Comparison of ENCODE assay signal across 13 cellular contexts in genomic region chr16:28597692-28598261, GRCh38. TPM values are rescaled to one million over a fixed set of nuclear protein-coding genes. Genes with fewer than 3 reads are reported as not detected.
A peak's percentile ranks its signal among the peaks of the same experiment; 100 is the strongest.
DNase-seq lines count a peak whose midpoint lies in the region; ATAC-seq, FAIRE-seq and TF ChIP-seq lines count a peak whose summit lies in the region.
"Had no signal": no experiment of that assay in that cellular context is flagged by ENCODE, and none has a peak within 500 bp of the region (broad histone marks: within the 10 kb centered on the region; RNA-seq: fewer than 3 reads in every experiment).

No MANE protein-coding gene starts in this region.

- no peak overlapping the region for H3K4me3 ChIP-seq in WI38 (ENCODE audit: low read depth, low read length)
- no peak overlapping the region for H3K4me3 ChIP-seq in neural progenitor cell
- no peak overlapping the region for H3K4me3 ChIP-seq in breast epithelium

- no peaks in the 10 kb centered on the region for H3K79me2 ChIP-seq in neural progenitor cell (ENCODE audit: low read depth)

- no peaks in the 10 kb centered on the region for H4K20me1 ChIP-seq in neural progenitor cell (ENCODE audit: low read depth)

- intact Hi-C loops in breast epithelium (cut with DNase I; ENCODE audit: low total_unique reads): no loop called here

- DNase-seq in GM12891 (ENCODE audit: insufficient read length, low spot score) (peak; percentile 41), MV-4-11 (lab: John Stamatoyannopoulos, UW) (peak; percentile 69), neural progenitor cell (ENCODE audit: low spot score) (peak; percentile 50), NCI-H2029 (lab: John Stamatoyannopoulos, UW) (no peak), breast epithelium (ENCODE audit: low spot score in 2 of 2) (no peak)
- no peak for DNase-seq in stimulated activated CD4-positive, alpha-beta T cell treated with anti-CD3 and anti-CD28 coated beads, Interleukin-4, amount 100 ng/mL, for 4 hours
- no peak for DNase-seq in activated T-cell treated with anti-CD3 and anti-CD28 coated beads, Interleukin-2, amount 50 U/mL, for 4 hours
- DNase-seq: activated CD4-positive, CD25-positive, alpha-beta regulatory T cell treated with anti-CD3 and anti-CD28 coated beads, Interleukin-2, amount 50 U/mL, for 72 hours; activated naive CD8-positive, alpha-beta T cell treated with anti-CD3 and anti-CD28 coated beads for 36 hours; GF-D8; naive thymus-derived CD4-positive, alpha-beta T cell had no signal

- no peak for TF ChIP-seq POLR2A in GM12891 (IDR thresholded peaks at IDR 0.05; ENCODE audit: low read depth, low read length)
- TF ChIP-seq POLR2A in breast epithelium (IDR thresholded peaks at IDR 0.05): no peak

- no peaks in the 10 kb centered on the region for H3F3A ChIP-seq in neural progenitor cell (ENCODE audit: low read depth)

- H3K4me1 ChIP-seq in neural progenitor cell: peaks cover 12% of the 10 kb centered on the region
- H3K4me1 ChIP-seq in breast epithelium: no peaks in the 10 kb centered on the region

- no peak for FAIRE-seq in GM12891 (lab: Jason Lieb, UNC)

- H3K27me3 ChIP-seq in neural progenitor cell (peaks cover 4% of the 10 kb centered on the region), breast epithelium (no peaks in the 10 kb centered on the region)

- H3K27me3 Mint-ChIP-seq in neural progenitor cell (ENCODE audit: insufficient read depth, low read depth): peaks cover 8% of the 10 kb centered on the region
- no peaks in the 10 kb centered on the region for H3K27me3 Mint-ChIP-seq in activated T-cell treated with anti-CD3 and anti-CD28 coated beads, Interleukin-2, amount 50 U/mL, for 4 hours (ENCODE audit: low read depth)
- H3K27me3 Mint-ChIP-seq: activated naive CD8-positive, alpha-beta T cell treated with anti-CD3 and anti-CD28 coated beads for 36 hours; naive thymus-derived CD4-positive, alpha-beta T cell had no signal

- H3K36me3 ChIP-seq in neural progenitor cell (no peaks in the 10 kb centered on the region), breast epithelium (no peaks in the 10 kb centered on the region)

- H2AFZ ChIP-seq in neural progenitor cell (replicated peaks): no peak overlapping the region

- ATAC-seq in activated T-cell treated with anti-CD3 and anti-CD28 coated beads, Interleukin-2, amount 50 U/mL, for 4 hours: no peak
- ATAC-seq: naive thymus-derived CD4-positive, alpha-beta T cell had no signal

- H3K27ac Mint-ChIP-seq in neural progenitor cell: peak overlapping the region; percentile 90
- H3K27ac Mint-ChIP-seq: activated naive CD8-positive, alpha-beta T cell treated with anti-CD3 and anti-CD28 coated beads for 36 hours had no signal

- H3K9ac ChIP-seq in neural progenitor cell: no peak overlapping the region

- peaks cover 19% of the 10 kb centered on the region for H3K4me1 Mint-ChIP-seq in neural progenitor cell
- H3K4me1 Mint-ChIP-seq in activated T-cell treated with anti-CD3 and anti-CD28 coated beads, Interleukin-2, amount 50 U/mL, for 4 hours (ENCODE audit: low read depth): no peaks in the 10 kb centered on the region

- no peaks in the 10 kb centered on the region for H3K36me3 Mint-ChIP-seq in neural progenitor cell
- H3K36me3 Mint-ChIP-seq in activated T-cell treated with anti-CD3 and anti-CD28 coated beads, Interleukin-2, amount 50 U/mL, for 4 hours (ENCODE audit: insufficient read depth): no peaks in the 10 kb centered on the region
- H3K36me3 Mint-ChIP-seq: activated naive CD8-positive, alpha-beta T cell treated with anti-CD3 and anti-CD28 coated beads for 36 hours; naive thymus-derived CD4-positive, alpha-beta T cell had no signal

- H3K4me3 Mint-ChIP-seq in neural progenitor cell: peak overlapping the region; percentile 58
- no peak overlapping the region for H3K4me3 Mint-ChIP-seq in activated T-cell treated with anti-CD3 and anti-CD28 coated beads, Interleukin-2, amount 50 U/mL, for 4 hours
- H3K4me3 Mint-ChIP-seq: activated naive CD8-positive, alpha-beta T cell treated with anti-CD3 and anti-CD28 coated beads for 36 hours; naive thymus-derived CD4-positive, alpha-beta T cell had no signal

- H3K4me2 ChIP-seq in neural progenitor cell: no peak overlapping the region

- TF ChIP-seq CTCF in WI38 (IDR thresholded peaks at IDR 0.05; ENCODE audit: low read depth, low read length): peak; percentile 7; the same call in 1 of the 2 replicates
- no peak for TF ChIP-seq CTCF in neural progenitor cell (IDR thresholded peaks at IDR 0.05)
- TF ChIP-seq CTCF in breast epithelium (IDR thresholded peaks at IDR 0.05): no peak

- no peak overlapping the region for H3K27ac ChIP-seq in neural progenitor cell
- no peak overlapping the region for H3K27ac ChIP-seq in breast epithelium

- H3K9me3 Mint-ChIP-seq in neural progenitor cell: no peaks in the 10 kb centered on the region
- no peaks in the 10 kb centered on the region for H3K9me3 Mint-ChIP-seq in activated T-cell treated with anti-CD3 and anti-CD28 coated beads, Interleukin-2, amount 50 U/mL, for 4 hours
- H3K9me3 Mint-ChIP-seq: activated naive CD8-positive, alpha-beta T cell treated with anti-CD3 and anti-CD28 coated beads for 36 hours; naive thymus-derived CD4-positive, alpha-beta T cell had no signal

- H3K9me3 ChIP-seq in neural progenitor cell (ENCODE audit: low read depth) (no peaks in the 10 kb centered on the region), breast epithelium (no peaks in the 10 kb centered on the region)

TF ChIP-seq in GM12891, 5 proteins besides CTCF, POLR2A, EP300 and RAD21:
- TF ChIP-seq TAF1 (IDR thresholded peaks at IDR 0.05; ENCODE audit: low read depth, low read length) (no peak), POU2F2 (IDR thresholded peaks at IDR 0.05; ENCODE audit: low read depth, low read length) (no peak), PAX5 (IDR thresholded peaks at IDR 0.05; ENCODE audit: insufficient read depth, low read length, severe bottlenecking) (no peak), SPI1 (IDR thresholded peaks at IDR 0.05; ENCODE audit: low read depth, low read length) (no peak), POLR2AphosphoS5 (IDR thresholded peaks at IDR 0.05; ENCODE audit: low read depth, low read length) (no peak)
TF ChIP-seq in GM12891: peak in this region for 0.

RNA-seq across cellular contexts. Expression of gene SULT1A2, which starts 0.9 kb away (rescaled TPM):
- not detected for polyA plus RNA-seq in GM12891 (2012; ENCODE audit: low read depth, missing spikeins)
- total RNA-seq in neural progenitor cell (ENCODE audit: low replicate concordance) (0.12 TPM in 1 of 2 replicates, not detected in the other), breast epithelium (1 to 10 TPM in 2 of 3 donors, under 1 TPM in 1; 0.73 to 1.6 (median 1.3) TPM)
- not detected for total RNA-seq in activated T-cell treated with anti-CD3 and anti-CD28 coated beads, Interleukin-2, amount 50 U/mL, for 4 hours

RNA-seq across cellular contexts. Expression of gene SULT1A1, which starts 12.1 kb away (rescaled TPM):
- polyA plus RNA-seq in GM12891 (2012; ENCODE audit: low read depth, missing spikeins): 0.87 TPM
- total RNA-seq in neural progenitor cell (ENCODE audit: low replicate concordance) (2.3 and 4.2 TPM in 2 replicates), breast epithelium (10 to 100 TPM; 25.6 to 54.1 (median 33.4) TPM)
- total RNA-seq in activated T-cell treated with anti-CD3 and anti-CD28 coated beads, Interleukin-2, amount 50 U/mL, for 4 hours: 1 to 10 TPM; 4.8 to 5.5 (median 5.0) TPM

RNA-seq across cellular contexts. Expression of gene NPIPB8, which starts 40.1 kb away (rescaled TPM):
- not detected for polyA plus RNA-seq in GM12891 (2012; ENCODE audit: low read depth, missing spikeins)
- not detected in 2 replicates for total RNA-seq in neural progenitor cell (ENCODE audit: low replicate concordance)
- under 1 TPM in 1 of 3 donors, not detected in 2; 0.26 TPM for total RNA-seq in activated T-cell treated with anti-CD3 and anti-CD28 coated beads, Interleukin-2, amount 50 U/mL, for 4 hours
- not detected for total RNA-seq in breast epithelium
- total RNA-seq: subcutaneous adipose tissue had no signal
- polyA plus RNA-seq: naive thymus-derived CD4-positive, alpha-beta T cell had no signal

RNA-seq across cellular contexts. Expression of gene SGF29, which starts 44.1 kb away (rescaled TPM):
- polyA plus RNA-seq in GM12891 (2012; ENCODE audit: low read depth, missing spikeins): 14.5 TPM
- 5.3 and 16.4 TPM in 2 replicates for total RNA-seq in neural progenitor cell (ENCODE audit: low replicate concordance)
- 10 to 100 TPM; 40.3 to 44.5 (median 42.1) TPM for total RNA-seq in activated T-cell treated with anti-CD3 and anti-CD28 coated beads, Interleukin-2, amount 50 U/mL, for 4 hours
- 10 to 100 TPM; 28.5 to 35.8 (median 28.8) TPM for total RNA-seq in breast epithelium

RNA-seq across cellular contexts. Expression of gene NUPR1, which starts 59.0 kb away (rescaled TPM):
- polyA plus RNA-seq in GM12891 (2012; ENCODE audit: low read depth, missing spikeins): 0.01 TPM
- total RNA-seq in neural progenitor cell (ENCODE audit: low replicate concordance) (0.03 TPM in 1 of 2 replicates, not detected in the other), breast epithelium (10 to 100 TPM; 34.2 to 57.0 (median 47.5) TPM)
- under 1 TPM; 0.28 to 0.63 (median 0.37) TPM for total RNA-seq in activated T-cell treated with anti-CD3 and anti-CD28 coated beads, Interleukin-2, amount 50 U/mL, for 4 hours
- total RNA-seq: activated naive CD8-positive, alpha-beta T cell treated with anti-CD3 and anti-CD28 coated beads for 36 hours had no signal
- polyA plus RNA-seq: naive thymus-derived CD4-positive, alpha-beta T cell had no signal

Comparison
In these comparisons a context has a peak if more than half of its experiments do, and no peak if none do; other contexts are left out.
1. DNase-seq: peak in GM12891 (single experiment), MV-4-11 (single experiment) and neural progenitor cell (single experiment); none in stimulated activated CD4-positive, alpha-beta T cell treated with anti-CD3 and anti-CD28 coated beads, Interleukin-4, amount 100 ng/mL, for 4 hours (0 of 2), activated T-cell treated with anti-CD3 and anti-CD28 coated beads, Interleukin-2, amount 50 U/mL, for 4 hours (single experiment), NCI-H2029 (single experiment) and breast epithelium (0 of 2).